8 cellular contexts compared by ENCODE assay signal in the genomic region with DNA sequence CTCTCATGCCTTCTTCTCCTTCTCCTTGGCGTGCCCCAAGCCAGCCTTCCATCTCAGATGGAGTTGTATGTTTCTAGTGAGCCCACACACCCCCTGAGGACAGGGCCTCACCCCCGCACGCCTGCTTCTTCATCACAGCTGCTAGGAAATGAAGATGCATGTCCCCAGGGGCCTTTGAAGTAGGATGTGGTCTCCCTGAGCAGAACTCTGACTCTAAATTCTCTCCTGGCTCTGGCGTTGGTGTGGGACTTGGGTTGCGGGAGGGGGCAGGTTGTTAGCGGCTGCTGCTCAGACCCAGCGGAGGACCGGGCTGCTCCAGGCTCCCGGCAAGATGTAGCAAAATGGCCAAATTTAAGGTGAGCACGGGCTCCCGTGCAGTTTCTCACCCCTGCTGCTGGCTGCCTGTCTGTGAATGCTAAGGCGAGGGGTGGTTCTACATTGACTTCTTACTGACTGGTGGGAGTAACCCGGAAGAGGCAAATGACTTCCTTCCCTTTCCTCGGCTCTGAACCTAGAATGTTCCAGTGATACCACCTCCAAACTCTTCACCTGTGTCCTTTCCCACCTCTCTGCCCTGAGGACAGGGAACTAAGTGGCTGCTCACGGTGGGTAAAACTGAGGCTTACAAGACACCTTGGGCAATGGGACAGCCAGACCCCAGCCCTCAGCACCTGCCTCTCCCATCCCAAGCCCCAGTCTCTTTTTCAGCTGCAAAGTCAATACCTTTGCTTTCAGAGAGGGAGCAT. TPM values are rescaled to one million over a fixed set of nuclear protein-coding genes. Genes with fewer than 3 reads are reported as not detected.
A peak's percentile ranks its signal among the peaks of the same experiment; 100 is the strongest.
DNase-seq lines count a peak whose midpoint lies in the region; ATAC-seq and TF ChIP-seq lines count a peak whose summit lies in the region.

No MANE protein-coding gene starts in this region.

- H3K4me1 ChIP-seq in A673 (ENCODE audit: insufficient read depth, low read length, poor library complexity, severe bottlenecking) (peaks cover 21% of the 10 kb centered on the region), HEK293 (ENCODE audit: control insufficient read depth, insufficient read depth, low read length) (peaks cover 19% of the 10 kb centered on the region), stomach (peaks cover 25 to 60% (median 37%) of the 10 kb centered on the region in 4 donors), lower lobe of right lung (peaks cover 12% of the 10 kb centered on the region), BE2C (peaks cover 19% of the 10 kb centered on the region)

- peaks cover 1% of the 10 kb centered on the region for H3K9me3 Mint-ChIP-seq in memory B cell

- no peaks in the 10 kb centered on the region for H3K9me3 ChIP-seq in A673 (ENCODE audit: low read depth, low read length, poor library complexity, severe bottlenecking)
- no peaks in the 10 kb centered on the region for H3K9me3 ChIP-seq in HEK293 (ENCODE audit: control insufficient read depth, insufficient read depth, low read depth, low read length)
- no peaks in the 10 kb centered on the region for H3K9me3 ChIP-seq in stomach
- H3K9me3 ChIP-seq in lower lobe of right lung = no peaks in the 10 kb centered on the region
- H3K9me3 ChIP-seq in BE2C = no peaks in the 10 kb centered on the region

- POLR2A ChIA-PET in A673 (lab: Charles Lee; ENCODE audit: low non-redundant PET) (no interaction called here), HEK293 (lab: Yijun Ruan, JAX) (interaction anchor here (0.7 to 3.1 kb wide), 7 partner anchors 9 to 82 kb away, joined by 3 to 9 read pairs (median 5); no protein-coding TSS in a partner anchor)

- no peak for TF ChIP-seq EP300 in stomach (IDR thresholded peaks at IDR 0.05)

- TF ChIP-seq CTCF in A673 (conservative IDR thresholded peaks at IDR 0.05; ENCODE audit: low read depth, low read length) (no peak), HEK293 (tag by site-specific recombination; IDR thresholded peaks at IDR 0.05) (no peak), stomach (IDR thresholded peaks at IDR 0.05) (no peak), lower lobe of right lung (IDR thresholded peaks at IDR 0.05) (no peak), BE2C (IDR thresholded peaks at IDR 0.05; ENCODE audit: low read depth, low read length) (no peak)

- H3K36me3 Mint-ChIP-seq in memory B cell = peaks cover 2% of the 10 kb centered on the region

- no peaks in the 10 kb centered on the region for H3K27me3 Mint-ChIP-seq in memory B cell

- no peaks in the 10 kb centered on the region for H3K27me3 ChIP-seq in A673 (replicated peaks; ENCODE audit: insufficient read depth, low read depth, low read length, poor library complexity)
- no peaks in the 10 kb centered on the region for H3K27me3 ChIP-seq in stomach
- H3K27me3 ChIP-seq in lower lobe of right lung (ENCODE audit: low read depth) = no peaks in the 10 kb centered on the region
- no peaks in the 10 kb centered on the region for H3K27me3 ChIP-seq in BE2C

- H3K36me3 ChIP-seq in A673 (ENCODE audit: insufficient read depth, low read length, poor library complexity, severe bottlenecking) = no peaks in the 10 kb centered on the region
- no peaks in the 10 kb centered on the region for H3K36me3 ChIP-seq in HEK293 (ENCODE audit: control insufficient read depth in 2 of 2, insufficient read depth in 1 of 2, low read length in 2 of 2)
- no peaks in the 10 kb centered on the region for H3K36me3 ChIP-seq in stomach
- no peaks in the 10 kb centered on the region for H3K36me3 ChIP-seq in lower lobe of right lung
- H3K36me3 ChIP-seq in BE2C = no peaks in the 10 kb centered on the region

- peak overlapping the region; percentile 62 for H3K27ac Mint-ChIP-seq in memory B cell

- CTCF ChIA-PET in A673 (lab: Charles Lee) = no interaction called here
- CTCF ChIA-PET in HEK293 (lab: Yijun Ruan, JAX) = interaction anchor here (0.6 to 1.9 kb wide), 4 partner anchors 16 to 40 kb away, joined by 3 to 8 read pairs (median 4); no protein-coding TSS in a partner anchor

- peaks cover 19% of the 10 kb centered on the region for H3K4me1 Mint-ChIP-seq in memory B cell

- peak; percentile 88 for ATAC-seq in memory B cell (ENCODE audit: low read depth)
- no peak for ATAC-seq in lower lobe of right lung

- intact Hi-C loops in A673 (cut with micrococcal nuclease; ENCODE audit: unreplicated experiment) (no loop called here), stomach (cut with DNase I; ENCODE audit: low total_unique reads) (no loop called here), lower lobe of right lung (cut with DNase I) (no loop called here)

- TF ChIP-seq POLR2A in stomach (IDR thresholded peaks at IDR 0.05) = no peak

- DNase-seq in A673 (ENCODE audit: low spot score) (peak; percentile 67), memory B cell (ENCODE audit: low spot score in 2 of 2) (peak; percentile 25 to 30), nucleus accumbens (lab: John Stamatoyannopoulos, UW) (no peak), stomach (no peak), lower lobe of right lung (no peak), BE2C (no peak)
- peak; percentile 22 to 38 for DNase-seq in activated CD4-positive, alpha-beta T cell treated with anti-CD3 and anti-CD28 coated beads, Interleukin-2, amount 50 U/mL, for 48 hours

- H3K4me3 Mint-ChIP-seq in memory B cell = peak overlapping the region; percentile 81

- no peak overlapping the region for H3K4me3 ChIP-seq in A673 (ENCODE audit: low read depth, low read length, poor library complexity, severe bottlenecking)
- no peak overlapping the region for H3K4me3 ChIP-seq in HEK293 (ENCODE audit: low read depth, low read length)
- H3K4me3 ChIP-seq in stomach = no peak overlapping the region
- H3K4me3 ChIP-seq in lower lobe of right lung = no peak overlapping the region
- H3K4me3 ChIP-seq in BE2C (ENCODE audit: low read depth, low read length) = no peak overlapping the region

- H3K27ac ChIP-seq in A673 (ENCODE audit: low read depth, low read length, poor library complexity, severe bottlenecking) = peak overlapping the region; percentile 42
- H3K27ac ChIP-seq in HEK293 (ENCODE audit: extremely low read depth, low read depth, low read length) = peak overlapping the region; percentile 42; the same call in 1 of the 2 replicates
- H3K27ac ChIP-seq in stomach = peak overlapping the region in 1 of 5 donors; percentile 19
- no peak overlapping the region for H3K27ac ChIP-seq in lower lobe of right lung

- no TSS peak for BruUV-seq in A673 (replicated peaks; lab: Mats Ljungman, UMichigan)

- 69 to 86% (median 82%) methylated on average over 13 to 15 of the region's 15 CpGs for WGBS in stomach, 5 donors

TF ChIP-seq in HEK293, 187 proteins besides CTCF, POLR2A, EP300 and RAD21 (continues in another document):
- TF ChIP-seq ZFHX2 (tag by site-specific recombination; conservative IDR thresholded peaks at IDR 0.05) (peak; percentile 94), ZBTB48 (tag by site-specific recombination; IDR thresholded peaks at IDR 0.05) (no peak), GLI4 (tag by site-specific recombination; IDR thresholded peaks at IDR 0.05) (no peak), EGR2 (tag by site-specific recombination; IDR thresholded peaks at IDR 0.05; ENCODE audit: low read depth) (peak; percentile 95)
- TF ChIP-seq, protein P1, sequence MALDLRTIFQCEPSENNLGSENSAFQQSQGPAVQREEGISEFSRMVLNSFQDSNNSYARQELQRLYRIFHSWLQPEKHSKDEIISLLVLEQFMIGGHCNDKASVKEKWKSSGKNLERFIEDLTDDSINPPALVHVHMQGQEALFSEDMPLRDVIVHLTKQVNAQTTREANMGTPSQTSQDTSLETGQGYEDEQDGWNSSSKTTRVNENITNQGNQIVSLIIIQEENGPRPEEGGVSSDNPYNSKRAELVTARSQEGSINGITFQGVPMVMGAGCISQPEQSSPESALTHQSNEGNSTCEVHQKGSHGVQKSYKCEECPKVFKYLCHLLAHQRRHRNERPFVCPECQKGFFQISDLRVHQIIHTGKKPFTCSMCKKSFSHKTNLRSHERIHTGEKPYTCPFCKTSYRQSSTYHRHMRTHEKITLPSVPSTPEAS (tag by site-specific recombination; IDR thresholded peaks at IDR 0.05) = no peak
- TF ChIP-seq, protein P2, sequence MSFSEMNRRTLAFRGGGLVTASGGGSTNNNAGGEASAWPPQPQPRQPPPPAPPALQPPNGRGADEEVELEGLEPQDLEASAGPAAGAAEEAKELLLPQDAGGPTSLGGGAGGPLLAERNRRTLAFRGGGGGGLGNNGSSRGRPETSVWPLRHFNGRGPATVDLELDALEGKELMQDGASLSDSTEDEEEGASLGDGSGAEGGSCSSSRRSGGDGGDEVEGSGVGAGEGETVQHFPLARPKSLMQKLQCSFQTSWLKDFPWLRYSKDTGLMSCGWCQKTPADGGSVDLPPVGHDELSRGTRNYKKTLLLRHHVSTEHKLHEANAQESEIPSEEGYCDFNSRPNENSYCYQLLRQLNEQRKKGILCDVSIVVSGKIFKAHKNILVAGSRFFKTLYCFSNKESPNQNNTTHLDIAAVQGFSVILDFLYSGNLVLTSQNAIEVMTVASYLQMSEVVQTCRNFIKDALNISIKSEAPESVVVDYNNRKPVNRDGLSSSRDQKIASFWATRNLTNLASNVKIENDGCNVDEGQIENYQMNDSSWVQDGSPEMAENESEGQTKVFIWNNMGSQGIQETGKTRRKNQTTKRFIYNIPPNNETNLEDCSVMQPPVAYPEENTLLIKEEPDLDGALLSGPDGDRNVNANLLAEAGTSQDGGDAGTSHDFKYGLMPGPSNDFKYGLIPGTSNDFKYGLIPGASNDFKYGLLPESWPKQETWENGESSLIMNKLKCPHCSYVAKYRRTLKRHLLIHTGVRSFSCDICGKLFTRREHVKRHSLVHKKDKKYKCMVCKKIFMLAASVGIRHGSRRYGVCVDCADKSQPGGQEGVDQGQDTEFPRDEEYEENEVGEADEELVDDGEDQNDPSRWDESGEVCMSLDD (tag by site-specific recombination; IDR thresholded peaks at IDR 0.05) = no peak
- TF ChIP-seq, protein P3, sequence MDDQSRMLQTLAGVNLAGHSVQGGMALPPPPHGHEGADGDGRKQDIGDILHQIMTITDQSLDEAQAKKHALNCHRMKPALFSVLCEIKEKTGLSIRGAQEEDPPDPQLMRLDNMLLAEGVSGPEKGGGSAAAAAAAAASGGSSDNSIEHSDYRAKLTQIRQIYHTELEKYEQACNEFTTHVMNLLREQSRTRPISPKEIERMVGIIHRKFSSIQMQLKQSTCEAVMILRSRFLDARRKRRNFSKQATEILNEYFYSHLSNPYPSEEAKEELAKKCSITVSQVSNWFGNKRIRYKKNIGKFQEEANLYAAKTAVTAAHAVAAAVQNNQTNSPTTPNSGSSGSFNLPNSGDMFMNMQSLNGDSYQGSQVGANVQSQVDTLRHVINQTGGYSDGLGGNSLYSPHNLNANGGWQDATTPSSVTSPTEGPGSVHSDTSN (CRISPR knock-in tag; IDR thresholded peaks at IDR 0.05) = no peak

RNA-seq across cellular contexts. Expression of a gene that starts 8.8 kb away (rescaled TPM):
- 34.5 and 37.0 TPM in 2 replicates for total RNA-seq in A673 (2021)
- 10 to 100 TPM; 11.7 to 41.4 (median 25.4) TPM for total RNA-seq in stomach
- 1 to 10 TPM; 4.7 to 6.3 (median 6.0) TPM for polyA plus RNA-seq in stomach
- total RNA-seq in lower lobe of right lung = 4.5 TPM
- 9.9 TPM for polyA plus RNA-seq in BE2C (2012; ENCODE audit: insufficient read depth, insufficient read length, low read depth)

Comparison
In these comparisons a context has a peak if more than half of its experiments do, and no peak if none do; other contexts are left out.
1. DNase-seq: peak in A673 (single experiment), activated CD4-positive, alpha-beta T cell treated with anti-CD3 and anti-CD28 coated beads, Interleukin-2, amount 50 U/mL, for 48 hours (2 of 2) and memory B cell (2 of 2); none in nucleus accumbens (0 of 56), stomach (single experiment), lower lobe of right lung (single experiment) and BE2C (single experiment).